Comparison of ENCODE assay signal across 1 cellular context in genomic region chr16:6611535-6611934, GRCh38.
TF ChIP-seq lines count a peak whose summit lies in the region.

No MANE protein-coding gene starts in this region.

TF ChIP-seq in K562, 482 proteins besides CTCF, POLR2A, EP300 and RAD21 (continued from another document):
- no peak for TF ChIP-seq SAP30 (IDR thresholded peaks at IDR 0.05; ENCODE audit: borderline replicate concordance, insufficient read depth, low read depth, low read length, poor library complexity, severe bottlenecking)
- no peak for TF ChIP-seq ZNF586 (CRISPR knock-in tag; conservative IDR thresholded peaks at IDR 0.05)
- TF ChIP-seq DEAF1 (CRISPR knock-in tag; IDR thresholded peaks at IDR 0.05) = no peak
- no peak for TF ChIP-seq SMAD3 (CRISPR knock-in tag; conservative IDR thresholded peaks at IDR 0.05)
- TF ChIP-seq, protein P1, sequence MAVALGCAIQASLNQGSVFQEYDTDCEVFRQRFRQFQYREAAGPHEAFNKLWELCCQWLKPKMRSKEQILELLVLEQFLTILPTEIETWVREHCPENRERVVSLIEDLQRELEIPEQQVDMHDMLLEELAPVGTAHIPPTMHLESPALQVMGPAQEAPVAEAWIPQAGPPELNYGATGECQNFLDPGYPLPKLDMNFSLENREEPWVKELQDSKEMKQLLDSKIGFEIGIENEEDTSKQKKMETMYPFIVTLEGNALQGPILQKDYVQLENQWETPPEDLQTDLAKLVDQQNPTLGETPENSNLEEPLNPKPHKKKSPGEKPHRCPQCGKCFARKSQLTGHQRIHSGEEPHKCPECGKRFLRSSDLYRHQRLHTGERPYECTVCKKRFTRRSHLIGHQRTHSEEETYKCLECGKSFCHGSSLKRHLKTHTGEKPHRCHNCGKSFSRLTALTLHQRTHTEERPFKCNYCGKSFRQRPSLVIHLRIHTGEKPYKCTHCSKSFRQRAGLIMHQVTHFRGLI (CRISPR knock-in tag; IDR thresholded peaks at IDR 0.05) = no peak
- TF ChIP-seq NR1H2 (CRISPR knock-in tag; IDR thresholded peaks at IDR 0.05) = no peak
- TF ChIP-seq ZNF444 (CRISPR knock-in tag; IDR thresholded peaks at IDR 0.05) = no peak
- no peak for TF ChIP-seq POU5F1 (IDR thresholded peaks at IDR 0.05; ENCODE audit: borderline replicate concordance, low read depth, low read length, partially characterized antibody)
- no peak for TF ChIP-seq ZNF778 (CRISPR knock-in tag; IDR thresholded peaks at IDR 0.05)
- no peak for TF ChIP-seq PTTG1 (tag; IDR thresholded peaks at IDR 0.05; ENCODE audit: low read depth)
- TF ChIP-seq, protein P2, sequence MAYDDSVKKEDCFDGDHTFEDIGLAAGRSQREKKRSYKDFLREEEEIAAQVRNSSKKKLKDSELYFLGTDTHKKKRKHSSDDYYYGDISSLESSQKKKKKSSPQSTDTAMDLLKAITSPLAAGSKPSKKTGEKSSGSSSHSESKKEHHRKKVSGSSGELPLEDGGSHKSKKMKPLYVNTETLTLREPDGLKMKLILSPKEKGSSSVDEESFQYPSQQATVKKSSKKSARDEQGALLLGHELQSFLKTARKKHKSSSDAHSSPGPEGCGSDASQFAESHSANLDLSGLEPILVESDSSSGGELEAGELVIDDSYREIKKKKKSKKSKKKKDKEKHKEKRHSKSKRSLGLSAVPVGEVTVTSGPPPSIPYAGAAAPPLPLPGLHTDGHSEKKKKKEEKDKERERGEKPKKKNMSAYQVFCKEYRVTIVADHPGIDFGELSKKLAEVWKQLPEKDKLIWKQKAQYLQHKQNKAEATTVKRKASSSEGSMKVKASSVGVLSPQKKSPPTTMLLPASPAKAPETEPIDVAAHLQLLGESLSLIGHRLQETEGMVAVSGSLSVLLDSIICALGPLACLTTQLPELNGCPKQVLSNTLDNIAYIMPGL (CRISPR knock-in tag; IDR thresholded peaks at IDR 0.05) = no peak
- TF ChIP-seq PHF21A (IDR thresholded peaks at IDR 0.05; ENCODE audit: borderline replicate concordance, low read depth) = no peak
